8 cellular contexts compared by ENCODE assay signal in genomic region chr6:82246802-82247633, GRCh38. TPM values are rescaled to one million over a fixed set of nuclear protein-coding genes. Genes with fewer than 3 reads are reported as not detected.
DNase-seq lines count a peak whose midpoint lies in the region; ATAC-seq and TF ChIP-seq lines count a peak whose summit lies in the region.

No MANE protein-coding gene starts in this region.

- H3K9me2 ChIP-seq in GM23338 (ENCODE audit: insufficient read depth): no peaks in the 10 kb centered on the region

- POLR2A ChIA-PET in T-cell (lab: Charles Lee): no interaction called here

- no peaks in the 10 kb centered on the region for H3K9me3 ChIP-seq in lower lobe of right lung

- H3K79me2 ChIP-seq in GM23338 (replicated peaks; ENCODE audit: insufficient read depth): peaks cover 51% of the 10 kb centered on the region

- no peaks in the 10 kb centered on the region for H3K9me3 Mint-ChIP-seq in activated T-cell treated with anti-CD3 and anti-CD28 coated beads, Interleukin-2, amount 50 U/mL, for 24 hours
- H3K9me3 Mint-ChIP-seq in GM23338: no peaks in the 10 kb centered on the region
- H3K9me3 Mint-ChIP-seq in T-cell: no peaks in the 10 kb centered on the region

- no peak for DNase-seq in activated T-cell treated with anti-CD3 and anti-CD28 coated beads, Interleukin-2, amount 50 U/mL, for 24 hours
- DNase-seq in activated T-cell treated with anti-CD3 and anti-CD28 coated beads for 4 hours (no peak), GM23338 (ENCODE audit: low spot score) (peak; percentile 87), T-cell (peak in 4 of 34 experiments; percentile 9 to 26 (median 20)), lower lobe of right lung (peak; percentile 71), superior temporal gyrus (ENCODE audit: extremely low spot score) (peak; percentile 77)
- peak; percentile 24 for DNase-seq in effector CD8-positive, alpha-beta T cell (lab: John Stamatoyannopoulos, UW)

- CTCF ChIA-PET in T-cell (lab: Charles Lee): interaction anchor here in 1 of 2 donors (1.5 to 3.8 kb wide), 2 partner anchors 29 to 819 kb away, joined by 3 to 38 read pairs; partner anchors contain the start of genes DOP1A and UBE3D

- no peak for TF ChIP-seq CTCF in GM23338 (conservative IDR thresholded peaks at IDR 0.05; ENCODE audit: low read depth in 2 of 2)
- TF ChIP-seq CTCF in lower lobe of right lung (IDR thresholded peaks at IDR 0.05): no peak

- H3K27me3 Mint-ChIP-seq in activated T-cell treated with anti-CD3 and anti-CD28 coated beads, Interleukin-2, amount 50 U/mL, for 24 hours: no peaks in the 10 kb centered on the region
- H3K27me3 Mint-ChIP-seq in GM23338 (ENCODE audit: insufficient read depth, low read depth, poor library complexity): peaks cover 4% of the 10 kb centered on the region
- no peaks in the 10 kb centered on the region for H3K27me3 Mint-ChIP-seq in T-cell

- H3K4me1 ChIP-seq in GM23338 (ENCODE audit: insufficient read depth) (peaks cover 28% of the 10 kb centered on the region), lower lobe of right lung (peaks cover 37% of the 10 kb centered on the region)

- no peak for TF ChIP-seq EP300 in Ishikawa (IDR thresholded peaks at IDR 0.05; ENCODE audit: borderline replicate concordance)

- intact Hi-C loops in lower lobe of right lung (cut with DNase I): no loop called here

- no peaks in the 10 kb centered on the region for H3K36me3 ChIP-seq in GM23338 (ENCODE audit: insufficient read depth)
- no peaks in the 10 kb centered on the region for H3K36me3 ChIP-seq in lower lobe of right lung

- H3K36me3 Mint-ChIP-seq in activated T-cell treated with anti-CD3 and anti-CD28 coated beads, Interleukin-2, amount 50 U/mL, for 24 hours (ENCODE audit: low read depth): peaks cover 43% of the 10 kb centered on the region
- peaks cover 17% of the 10 kb centered on the region for H3K36me3 Mint-ChIP-seq in GM23338 (ENCODE audit: low read depth)
- H3K36me3 Mint-ChIP-seq in T-cell: peaks cover 14% of the 10 kb centered on the region

- peak overlapping the region; percentile 93 for H3K27ac ChIP-seq in GM23338 (ENCODE audit: low read depth)
- peak overlapping the region; percentile 97 for H3K27ac ChIP-seq in lower lobe of right lung

- ATAC-seq in GM23338: peak; percentile 70
- ATAC-seq in T-cell (replicated peaks in 1 of 4): peak; percentile 70 to 73 (median 72)
- ATAC-seq in lower lobe of right lung: peak; percentile 78 to 79

- peak overlapping the region; percentile 96 for H3K27ac Mint-ChIP-seq in activated T-cell treated with anti-CD3 and anti-CD28 coated beads, Interleukin-2, amount 50 U/mL, for 24 hours
- H3K27ac Mint-ChIP-seq in GM23338 (peak overlapping the region; percentile 96), T-cell (peak overlapping the region; percentile 93 to 96)

- H3F3A ChIP-seq in GM23338 (replicated peaks; ENCODE audit: low read depth): no peaks in the 10 kb centered on the region; the same call in 1 of the 2 replicates

- peaks cover 4% of the 10 kb centered on the region; the same call in 1 of the 2 replicates for H4K20me1 ChIP-seq in GM23338 (replicated peaks; ENCODE audit: insufficient read depth)

- peak overlapping the region; percentile 98 for H2AFZ ChIP-seq in GM23338

- TF ChIP-seq RAD21 in Ishikawa (IDR thresholded peaks at IDR 0.05; ENCODE audit: low read depth): no peak

- H3K4me3 ChIP-seq in GM23338 (peak overlapping the region; percentile 85), lower lobe of right lung (peak overlapping the region; percentile 86)

- H3K27me3 ChIP-seq in GM23338 (ENCODE audit: insufficient read depth) (no peaks in the 10 kb centered on the region), lower lobe of right lung (ENCODE audit: low read depth) (no peaks in the 10 kb centered on the region)

- H3K4me1 Mint-ChIP-seq in activated T-cell treated with anti-CD3 and anti-CD28 coated beads, Interleukin-2, amount 50 U/mL, for 24 hours (ENCODE audit: low read depth): peaks cover 42% of the 10 kb centered on the region
- H3K4me1 Mint-ChIP-seq in GM23338 (peaks cover 31% of the 10 kb centered on the region), T-cell (peaks cover 48 to 50% (median 49%) of the 10 kb centered on the region in 3 donors)

- H3K4me3 Mint-ChIP-seq in activated T-cell treated with anti-CD3 and anti-CD28 coated beads, Interleukin-2, amount 50 U/mL, for 24 hours: peak overlapping the region; percentile 96
- H3K4me3 Mint-ChIP-seq in GM23338 (peak overlapping the region; percentile 97), T-cell (peak overlapping the region; percentile 95 to 98 (median 97))

- peak overlapping the region; percentile 79 for H3K4me2 ChIP-seq in GM23338

TF ChIP-seq in GM23338, 12 proteins besides CTCF, POLR2A, EP300 and RAD21:
- TF ChIP-seq STAT1 (IDR thresholded peaks at IDR 0.05; ENCODE audit: unreplicated experiment) (no peak), POLR2AphosphoS5 (IDR thresholded peaks at IDR 0.05; ENCODE audit: low read depth) (peak; percentile 33), ZNF331 (CRISPR knock-in tag; IDR thresholded peaks at IDR 0.05; ENCODE audit: low read depth) (no peak)

TF ChIP-seq in Ishikawa, 13 proteins besides CTCF, POLR2A, EP300 and RAD21:
- no peak for TF ChIP-seq CEBPB (IDR thresholded peaks at IDR 0.05)
- TF ChIP-seq EGR1 (IDR thresholded peaks at IDR 0.05): no peak
- TF ChIP-seq TCF12 (IDR thresholded peaks at IDR 0.05; ENCODE audit: low read depth): no peak
- TF ChIP-seq ZBTB7A (IDR thresholded peaks at IDR 0.05; ENCODE audit: low read depth): peak; percentile 95
- TF ChIP-seq, protein P1, sequence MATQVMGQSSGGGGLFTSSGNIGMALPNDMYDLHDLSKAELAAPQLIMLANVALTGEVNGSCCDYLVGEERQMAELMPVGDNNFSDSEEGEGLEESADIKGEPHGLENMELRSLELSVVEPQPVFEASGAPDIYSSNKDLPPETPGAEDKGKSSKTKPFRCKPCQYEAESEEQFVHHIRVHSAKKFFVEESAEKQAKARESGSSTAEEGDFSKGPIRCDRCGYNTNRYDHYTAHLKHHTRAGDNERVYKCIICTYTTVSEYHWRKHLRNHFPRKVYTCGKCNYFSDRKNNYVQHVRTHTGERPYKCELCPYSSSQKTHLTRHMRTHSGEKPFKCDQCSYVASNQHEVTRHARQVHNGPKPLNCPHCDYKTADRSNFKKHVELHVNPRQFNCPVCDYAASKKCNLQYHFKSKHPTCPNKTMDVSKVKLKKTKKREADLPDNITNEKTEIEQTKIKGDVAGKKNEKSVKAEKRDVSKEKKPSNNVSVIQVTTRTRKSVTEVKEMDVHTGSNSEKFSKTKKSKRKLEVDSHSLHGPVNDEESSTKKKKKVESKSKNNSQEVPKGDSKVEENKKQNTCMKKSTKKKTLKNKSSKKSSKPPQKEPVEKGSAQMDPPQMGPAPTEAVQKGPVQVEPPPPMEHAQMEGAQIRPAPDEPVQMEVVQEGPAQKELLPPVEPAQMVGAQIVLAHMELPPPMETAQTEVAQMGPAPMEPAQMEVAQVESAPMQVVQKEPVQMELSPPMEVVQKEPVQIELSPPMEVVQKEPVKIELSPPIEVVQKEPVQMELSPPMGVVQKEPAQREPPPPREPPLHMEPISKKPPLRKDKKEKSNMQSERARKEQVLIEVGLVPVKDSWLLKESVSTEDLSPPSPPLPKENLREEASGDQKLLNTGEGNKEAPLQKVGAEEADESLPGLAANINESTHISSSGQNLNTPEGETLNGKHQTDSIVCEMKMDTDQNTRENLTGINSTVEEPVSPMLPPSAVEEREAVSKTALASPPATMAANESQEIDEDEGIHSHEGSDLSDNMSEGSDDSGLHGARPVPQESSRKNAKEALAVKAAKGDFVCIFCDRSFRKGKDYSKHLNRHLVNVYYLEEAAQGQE (IDR thresholded peaks at IDR 0.05; ENCODE audit: low read depth): no peak
- no peak for TF ChIP-seq CREB1 (IDR thresholded peaks at IDR 0.05; ENCODE audit: low read depth)
- TF ChIP-seq YY1 (IDR thresholded peaks at IDR 0.05; ENCODE audit: low read depth): no peak
- TF ChIP-seq NFIC (IDR thresholded peaks at IDR 0.05): no peak

RNA-seq across cellular contexts. Expression of gene IBTK, which starts 0.5 kb away (rescaled TPM):
- 25.9 and 28.7 TPM in 2 replicates for total RNA-seq in GM23338 (2014; rRNA removed; shearing (Covaris generic))
- polyA plus RNA-seq in GM23338 (2016; fragmentation: Nextera tagmentation; extraction: Ambion mirVana): 15.4 and 16.0 TPM in 2 replicates
- total RNA-seq in T-cell: 10 to 100 TPM; 19.2 to 21.9 (median 20.7) TPM
- total RNA-seq in lower lobe of right lung: 27.4 TPM

Comparison
In these comparisons a context has a peak if more than half of its experiments do, and no peak if none do; other contexts are left out.
1. DNase-seq: peak in GM23338 (single experiment), effector CD8-positive, alpha-beta T cell (single experiment), lower lobe of right lung (single experiment) and superior temporal gyrus (single experiment); none in activated T-cell treated with anti-CD3 and anti-CD28 coated beads, Interleukin-2, amount 50 U/mL, for 24 hours (single experiment) and activated T-cell treated with anti-CD3 and anti-CD28 coated beads for 4 hours (single experiment).
2. Peak in every context shown above with its lines, with median percentiles within 50 percentile points of each other: H3K27ac Mint-ChIP-seq, H3K4me3 Mint-ChIP-seq and ATAC-seq.